ENCODE assay signal across 29 cellular contexts in the genomic region with DNA sequence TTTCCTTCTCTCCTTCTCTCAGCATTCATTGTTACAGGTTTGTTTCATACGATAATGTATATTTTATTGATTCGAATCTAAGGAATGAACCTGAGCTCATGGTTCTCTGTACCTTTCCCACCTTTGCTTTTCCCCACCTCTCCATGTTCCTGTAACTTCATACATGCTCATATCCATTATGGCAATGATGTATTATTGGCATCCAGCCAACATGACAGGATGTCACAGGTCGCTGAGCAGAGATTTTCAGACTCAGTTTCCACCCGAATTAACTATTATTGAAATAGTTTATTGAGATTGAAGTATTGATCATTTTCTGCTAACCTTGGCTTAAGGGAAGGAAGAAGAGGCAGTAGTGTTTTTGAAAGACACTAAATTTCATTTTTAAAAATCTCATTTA.
"Had no signal": no experiment of that assay in that cellular context is flagged by ENCODE, and none has a peak within 500 bp of the region (broad histone marks: within the 10 kb centered on the region; RNA-seq: fewer than 3 reads in every experiment).

No MANE protein-coding gene starts in this region.

- H3K4me1 Mint-ChIP-seq: stimulated activated memory B cell treated with anti-CD40 and anti-IgM and Interleukin-4, amounts not matched to agents 10 μg/mL and 1 μg/mL and 100 μg/mL, for 72 hours; stimulated activated naive CD8-positive, alpha-beta T cell treated with anti-CD3 and anti-CD28 coated beads, Interleukin-15, amount 100 ng/mL, for 72 hours had no signal

- H3K27me3 Mint-ChIP-seq: naive thymus-derived CD4-positive, alpha-beta T cell; stimulated activated memory B cell treated with anti-CD40 and anti-IgM and Interleukin-4, amounts not matched to agents 10 μg/mL and 1 μg/mL and 100 μg/mL, for 72 hours; stimulated activated naive CD8-positive, alpha-beta T cell treated with anti-CD3 and anti-CD28 coated beads, Interleukin-15, amount 100 ng/mL, for 72 hours; type B pancreatic cell had no signal

- H3K4me3 ChIP-seq: neural progenitor cell, pancreas, psoas muscle, skin epidermis, smooth muscle cell, spleen, suprapubic skin, testis, tibial artery, transverse colon, upper lobe of right lung, uterus had no signal

- H3K9me3 ChIP-seq: pancreas, psoas muscle, spleen, suprapubic skin, testis, tibial artery, transverse colon, upper lobe of right lung, uterus had no signal

- DNase-seq: naive thymus-derived CD4-positive, alpha-beta T cell; natural killer cell; occipital lobe; pancreas; psoas muscle; right cardiac atrium; spleen; stimulated activated CD4-positive, alpha-beta T cell treated with anti-CD3 and anti-CD28 coated beads, Interleukin-12 subunit alpha, Interleukin-12 subunit beta, amount 100 ng/mL, for 4 hours; stimulated activated CD4-positive, alpha-beta T cell treated with anti-CD3 and anti-CD28 coated beads, Interleukin-1b, Interleukin-23, amount 100 ng/mL, for 48 hours; stimulated activated CD4-positive, alpha-beta T cell treated with anti-CD3 and anti-CD28 coated beads, Interleukin-4, amount 100 ng/mL, for 1 hour; stimulated activated CD4-positive, alpha-beta T cell treated with anti-CD3 and anti-CD28 coated beads, Interleukin-4, amount 100 ng/mL, for 4 hours; stimulated activated CD8-positive, alpha-beta memory T cell treated with anti-CD3 and anti-CD28 coated beads, Interleukin-4, amount 100 ng/mL, for 48 hours; stimulated activated naive CD4-positive, alpha-beta T cell; stimulated activated naive CD8-positive, alpha-beta T cell treated with anti-CD3 and anti-CD28 coated beads, Interleukin-15, amount 100 ng/mL, for 72 hours; stimulated activated naive CD8-positive, alpha-beta T cell treated with anti-CD3 and anti-CD28 coated beads, Interleukin-15, Interleukin-2, amounts not matched to agents 100 U/mL and 50 U/mL, for 24 hours; substantia nigra; testis; tibial artery; transverse colon; upper lobe of right lung; uterus had no signal

- H3K27ac ChIP-seq: neural progenitor cell, pancreas, psoas muscle, skin epidermis, spleen, suprapubic skin, testis, tibial artery, upper lobe of right lung, uterus had no signal

- FAIRE-seq: pancreas had no signal

- H3K36me3 ChIP-seq: neural progenitor cell, pancreas, transverse colon, uterus had no signal

- H3K4me2 ChIP-seq: smooth muscle cell had no signal

- H3K27ac Mint-ChIP-seq: naive thymus-derived CD4-positive, alpha-beta T cell; natural killer cell; nephron; neural progenitor cell; stimulated activated memory B cell treated with anti-CD40 and anti-IgM and Interleukin-4, amounts not matched to agents 10 μg/mL and 1 μg/mL and 100 μg/mL, for 72 hours; stimulated activated naive CD8-positive, alpha-beta T cell treated with anti-CD3 and anti-CD28 coated beads, Interleukin-15, amount 100 ng/mL, for 72 hours; type B pancreatic cell had no signal

- ATAC-seq: naive thymus-derived CD4-positive, alpha-beta T cell; natural killer cell; pancreas; psoas muscle; right cardiac atrium; sciatic nerve; stimulated activated memory B cell treated with anti-CD40 and anti-IgM and Interleukin-4, amounts not matched to agents 10 μg/mL and 1 μg/mL and 100 μg/mL, for 72 hours; stimulated activated naive CD8-positive, alpha-beta T cell treated with anti-CD3 and anti-CD28 coated beads, Interleukin-15, amount 100 ng/mL, for 72 hours; stimulated activated naive CD8-positive, alpha-beta T cell treated with anti-CD3 and anti-CD28 coated beads, Interleukin-15, Interleukin-2, amounts not matched to agents 100 U/mL and 50 U/mL, for 24 hours; upper lobe of right lung had no signal

- H2AFZ ChIP-seq: neural progenitor cell had no signal

- H3K4me3 Mint-ChIP-seq: naive thymus-derived CD4-positive, alpha-beta T cell; natural killer cell; nephron; neural progenitor cell; stimulated activated memory B cell treated with anti-CD40 and anti-IgM and Interleukin-4, amounts not matched to agents 10 μg/mL and 1 μg/mL and 100 μg/mL, for 72 hours; stimulated activated naive CD8-positive, alpha-beta T cell treated with anti-CD3 and anti-CD28 coated beads, Interleukin-15, amount 100 ng/mL, for 72 hours; type B pancreatic cell had no signal

- H3K9me3 Mint-ChIP-seq: natural killer cell; nephron; neural progenitor cell; stimulated activated memory B cell treated with anti-CD40 and anti-IgM and Interleukin-4, amounts not matched to agents 10 μg/mL and 1 μg/mL and 100 μg/mL, for 72 hours; stimulated activated naive CD8-positive, alpha-beta T cell treated with anti-CD3 and anti-CD28 coated beads, Interleukin-15, amount 100 ng/mL, for 72 hours; type B pancreatic cell had no signal

- H3K9ac ChIP-seq: neural progenitor cell had no signal

- H3K36me3 Mint-ChIP-seq: neural progenitor cell had no signal

- H3K27me3 ChIP-seq: neural progenitor cell, pancreas, spleen, suprapubic skin, testis, tibial artery, transverse colon, upper lobe of right lung, uterus had no signal

- H3K4me1 ChIP-seq: psoas muscle, suprapubic skin, testis, tibial artery, upper lobe of right lung, uterus had no signal
